Comparison of ENCODE assay signal across 14 cellular contexts in genomic region chr1:184888505-184888904, GRCh38.
DNase-seq lines count a peak whose midpoint lies in the region; ATAC-seq and TF ChIP-seq lines count a peak whose summit lies in the region.
"Had no signal": no experiment of that assay in that cellular context is flagged by ENCODE, and none has a peak within 500 bp of the region (broad histone marks: within the 10 kb centered on the region; RNA-seq: fewer than 3 reads in every experiment).

No MANE protein-coding gene starts in this region.

- peaks cover 0 to 34% of the 10 kb centered on the region in 2 donors for H3K36me3 ChIP-seq in gastroesophageal sphincter
- no peaks in the 10 kb centered on the region for H3K36me3 ChIP-seq in Caco-2 (ENCODE audit: control insufficient read depth, insufficient read depth, low read length)
- H3K36me3 ChIP-seq: thyroid gland had no signal

- no peak overlapping the region for H3K4me3 Mint-ChIP-seq in Caco-2 (ENCODE audit: unreplicated experiment)
- H3K4me3 Mint-ChIP-seq: activated T-helper 1 cell treated with anti-CD3 and anti-CD28 coated beads, Interleukin-12 subunit alpha, Interleukin-12 subunit beta, Interleukin-2, Interleukin-4 antibody, amounts not matched to agents 30 ng/mL and 10 ng/mL and 1 ng/mL, durations not matched to agents 14 hours and 24 hours and 36 hours; CD4-positive, CD25-positive, alpha-beta regulatory T cell had no signal

- TF ChIP-seq EP300 in gastroesophageal sphincter (IDR thresholded peaks at IDR 0.05), result no peak

- no peak overlapping the region for H3K27ac Mint-ChIP-seq in Caco-2 (ENCODE audit: unreplicated experiment)
- H3K27ac Mint-ChIP-seq: activated T-helper 1 cell treated with anti-CD3 and anti-CD28 coated beads, Interleukin-12 subunit alpha, Interleukin-12 subunit beta, Interleukin-2, Interleukin-4 antibody, amounts not matched to agents 30 ng/mL and 10 ng/mL and 1 ng/mL, durations not matched to agents 14 hours and 24 hours and 36 hours had no signal

- H3K27me3 ChIP-seq in gastroesophageal sphincter, result no peaks in the 10 kb centered on the region
- H3K27me3 ChIP-seq in Caco-2 (replicated peaks; ENCODE audit: control insufficient read depth, insufficient read depth, low read length), result no peaks in the 10 kb centered on the region
- peaks cover 0 to 3% (median 0%) of the 10 kb centered on the region in 45 donors for H3K27me3 ChIP-seq in dorsolateral prefrontal cortex
- H3K27me3 ChIP-seq: thyroid gland had no signal

- no TSS peak for BruUV-seq in Caco-2 (replicated peaks; lab: Mats Ljungman, UMichigan)

- no peaks in the 10 kb centered on the region for H3K36me3 Mint-ChIP-seq in Caco-2 (ENCODE audit: insufficient read depth, unreplicated experiment)

- ATAC-seq in gastroesophageal sphincter, result no peak
- ATAC-seq: activated CD4-positive, CD25-positive, alpha-beta regulatory T cell treated with anti-CD3 and anti-CD28 coated beads, Interleukin-2, amount 50 U/mL, for 24 hours; psoas muscle had no signal

- H3K4me1 ChIP-seq in gastroesophageal sphincter, result peaks cover 15 to 97% (median 19%) of the 10 kb centered on the region in 3 donors
- H3K4me1 ChIP-seq in Caco-2, result no peaks in the 10 kb centered on the region
- H3K4me1 ChIP-seq: thyroid gland had no signal

- DNase-seq in AG08395 (ENCODE audit: low spot score) (peak; percentile 35), HT1080 (ENCODE audit: low read depth) (peak; percentile 66), astrocyte of the hippocampus (ENCODE audit: low read depth, low spot score) (peak; percentile 60), SHP77 treated with DMSO at 0.1 percent for 48 hours (lab: John Stamatoyannopoulos, UW) (no peak), substantia nigra (lab: John Stamatoyannopoulos, UW) (no peak), Caco-2 (no peak), dorsolateral prefrontal cortex (no peak)
- DNase-seq: CD4-positive, CD25-positive, alpha-beta regulatory T cell; psoas muscle; SIG-M5; thyroid gland had no signal

- intact Hi-C loops in Caco-2 (cut with micrococcal nuclease; ENCODE audit: unreplicated experiment), result no loop called here
- intact Hi-C loops in dorsolateral prefrontal cortex (cut with DNase I), result no loop called here

- H3K9me3 ChIP-seq in gastroesophageal sphincter (no peaks in the 10 kb centered on the region), Caco-2 (no peaks in the 10 kb centered on the region)
- H3K9me3 ChIP-seq: psoas muscle, thyroid gland had no signal

- TF ChIP-seq CTCF in gastroesophageal sphincter (IDR thresholded peaks at IDR 0.05), result no peak
- TF ChIP-seq CTCF in Caco-2 (IDR thresholded peaks at IDR 0.05; ENCODE audit: insufficient read depth in 1 of 2, low read depth in 1 of 2, low read length in 1 of 2, severe bottlenecking in 1 of 2, unreplicated experiment in 1 of 2), result no peak
- TF ChIP-seq CTCF in dorsolateral prefrontal cortex (IDR thresholded peaks at IDR 0.05 in 54 of 56, conservative IDR thresholded peaks at IDR 0.05 in 2 of 56; ENCODE audit: low read depth in 1 of 56, partially characterized antibody in 56 of 56), result no peak

- no peak for TF ChIP-seq POLR2A in gastroesophageal sphincter (IDR thresholded peaks at IDR 0.05)

- POLR2A ChIA-PET in Caco-2 (lab: Charles Lee), result no interaction called here

- H3K4me1 Mint-ChIP-seq in Caco-2 (ENCODE audit: low read depth, unreplicated experiment), result no peaks in the 10 kb centered on the region

- CTCF ChIA-PET in Caco-2 (lab: Charles Lee), result no interaction called here

- no peaks in the 10 kb centered on the region for H3K27me3 Mint-ChIP-seq in Caco-2 (ENCODE audit: insufficient read depth, unreplicated experiment)
- H3K27me3 Mint-ChIP-seq: CD4-positive, CD25-positive, alpha-beta regulatory T cell had no signal

- no peak overlapping the region for H3K4me3 ChIP-seq in gastroesophageal sphincter
- H3K4me3 ChIP-seq in Caco-2 (ENCODE audit: low read depth, low read length), result no peak overlapping the region
- no peak overlapping the region for H3K4me3 ChIP-seq in dorsolateral prefrontal cortex
- H3K4me3 ChIP-seq: thyroid gland had no signal

- H3K9me3 Mint-ChIP-seq in Caco-2 (ENCODE audit: unreplicated experiment), result no peaks in the 10 kb centered on the region
- H3K9me3 Mint-ChIP-seq: activated T-helper 1 cell treated with anti-CD3 and anti-CD28 coated beads, Interleukin-12 subunit alpha, Interleukin-12 subunit beta, Interleukin-2, Interleukin-4 antibody, amounts not matched to agents 30 ng/mL and 10 ng/mL and 1 ng/mL, durations not matched to agents 14 hours and 24 hours and 36 hours had no signal

- H3K27ac ChIP-seq in gastroesophageal sphincter (peak overlapping the region; percentile 71 to 89 (median 80)), substantia nigra (ENCODE audit: low read depth, low read length, poor library complexity, severe bottlenecking) (no peak overlapping the region), dorsolateral prefrontal cortex (no peak overlapping the region)
- H3K27ac ChIP-seq: thyroid gland had no signal

Comparison
In these comparisons a context has a peak if more than half of its experiments do, and no peak if none do; other contexts are left out.
1. DNase-seq: peak in AG08395 (single experiment), HT1080 (single experiment) and astrocyte of the hippocampus (single experiment); none in SHP77 treated with DMSO at 0.1 percent for 48 hours (single experiment), substantia nigra (0 of 49), Caco-2 (0 of 2) and dorsolateral prefrontal cortex (0 of 10).
2. H3K27ac ChIP-seq: peak in gastroesophageal sphincter (4 of 4); none in substantia nigra (single experiment) and dorsolateral prefrontal cortex (0 of 59).